20 cellular contexts compared by ENCODE assay signal in genomic region chr2:176152350-176153181, GRCh38. TPM values are rescaled to one million over a fixed set of nuclear protein-coding genes. Genes with fewer than 3 reads are reported as not detected.
DNase-seq lines count a peak whose midpoint lies in the region; ATAC-seq and TF ChIP-seq lines count a peak whose summit lies in the region.
"Had no signal": no experiment of that assay in that cellular context is flagged by ENCODE, and none has a peak within 500 bp of the region (broad histone marks: within the 10 kb centered on the region; RNA-seq: fewer than 3 reads in every experiment).

No MANE protein-coding gene starts in this region.

- no peaks in the 10 kb centered on the region for H3K36me3 ChIP-seq in BE2C
- no peaks in the 10 kb centered on the region for H3K36me3 ChIP-seq in PC-9 (ENCODE audit: low read depth)

- DNase-seq in right cardiac atrium, result no peak
- DNase-seq in left cardiac atrium, result no peak
- peak; percentile 45 for DNase-seq in ecto neural progenitor cell (ENCODE audit: low spot score)
- DNase-seq in mesothelial cell of epicardium (ENCODE audit: low spot score in 2 of 2, unreplicated experiment in 2 of 2), result no peak
- no peak for DNase-seq in BE2C
- DNase-seq in PC-9, result no peak
- DNase-seq in NCI-H1436 treated with DMSO at 0.1 percent for 48 hours (lab: John Stamatoyannopoulos, UW), result no peak
- DNase-seq: activated CD8-positive, alpha-beta memory T cell treated with anti-CD3 and anti-CD28 coated beads for 24 hours; Caco-2; GDM1; NCI-H1930; SIG-M5 had no signal

- ATAC-seq in right cardiac atrium (no peak), left cardiac atrium (no peak), HG03342 (IDR thresholded peaks at IDR 0.05; ENCODE audit: unreplicated experiment) (no peak)
- ATAC-seq: GM12878 had no signal

- H3K79me2 ChIP-seq in PC-9 (ENCODE audit: low read depth), result no peaks in the 10 kb centered on the region

- H3K27me3 ChIP-seq in right cardiac atrium (ENCODE audit: control insufficient read depth, insufficient read depth) (no peaks in the 10 kb centered on the region), BE2C (no peaks in the 10 kb centered on the region), PC-9 (ENCODE audit: insufficient read depth, low read depth) (peaks cover 91% of the 10 kb centered on the region)

- no peak overlapping the region for H2AFZ ChIP-seq in PC-9

- TF ChIP-seq CTCF in mesothelial cell of epicardium (IDR thresholded peaks at IDR 0.05; ENCODE audit: unreplicated experiment), result no peak
- no peak for TF ChIP-seq CTCF in BE2C (IDR thresholded peaks at IDR 0.05; ENCODE audit: low read depth, low read length)
- TF ChIP-seq CTCF in PC-9 (conservative IDR thresholded peaks at IDR 0.05), result no peak

- peak overlapping the region; percentile 31 for H3K4me3 Mint-ChIP-seq in mesothelial cell of epicardium
- H3K4me3 Mint-ChIP-seq: memory B cell had no signal

- no peak overlapping the region for H3K27ac ChIP-seq in right cardiac atrium (ENCODE audit: low read length)
- H3K27ac ChIP-seq in PC-9, result no peak overlapping the region

- H3K9me2 ChIP-seq in PC-9 (ENCODE audit: insufficient read depth), result no peaks in the 10 kb centered on the region

- H3K27ac Mint-ChIP-seq in mesothelial cell of epicardium, result no peak overlapping the region
- H3K27ac Mint-ChIP-seq: activated T-helper 2 cell treated with anti-CD3 and anti-CD28 coated beads, Interferon-gamma antibody, Interleukin-2, Interleukin-4, amounts not matched to agents 10 μg/mL and 5 μg/mL and 100 μg/mL, durations not matched to agents 14 hours and 24 hours and 36 hours; memory B cell had no signal

- peaks cover 3% of the 10 kb centered on the region for H3K4me1 ChIP-seq in right cardiac atrium (ENCODE audit: control insufficient read depth, insufficient read depth, low read length)
- H3K4me1 ChIP-seq in BE2C, result no peaks in the 10 kb centered on the region
- H3K4me1 ChIP-seq in PC-9 (replicated peaks; ENCODE audit: insufficient read depth), result no peaks in the 10 kb centered on the region
- H3K4me1 ChIP-seq: Caco-2 had no signal

- intact Hi-C loops in right cardiac atrium (cut with DNase I), result no loop called here
- intact Hi-C loops in left cardiac atrium (cut with DNase I), result no loop called here
- intact Hi-C loops in PC-9 (cut with micrococcal nuclease; ENCODE audit: unreplicated experiment), result no loop called here

- no peak overlapping the region for H3K4me2 ChIP-seq in PC-9

- H3F3A ChIP-seq in PC-9 (ENCODE audit: insufficient read depth, low read depth), result no peaks in the 10 kb centered on the region

- H3K4me3 ChIP-seq in right cardiac atrium (ENCODE audit: low read length) (peak overlapping the region; percentile 27), BE2C (ENCODE audit: low read depth, low read length) (no peak overlapping the region), PC-9 (no peak overlapping the region)
- H3K4me3 ChIP-seq: GM12878 had no signal

- H3K27me3 Mint-ChIP-seq in mesothelial cell of epicardium (ENCODE audit: low read depth), result peaks cover 97% of the 10 kb centered on the region

- H3K9me3 ChIP-seq in right cardiac atrium (ENCODE audit: control insufficient read depth, low read length), result no peaks in the 10 kb centered on the region
- no peaks in the 10 kb centered on the region for H3K9me3 ChIP-seq in BE2C
- no peaks in the 10 kb centered on the region for H3K9me3 ChIP-seq in PC-9 (ENCODE audit: insufficient read depth, low read depth)
- H3K9me3 ChIP-seq: Caco-2 had no signal

- POLR2A ChIA-PET in PC-9 (lab: Charles Lee; ENCODE audit: unreplicated experiment), result no interaction called here

- no peaks in the 10 kb centered on the region for H3K9me3 Mint-ChIP-seq in mesothelial cell of epicardium
- H3K9me3 Mint-ChIP-seq: activated T-helper 2 cell treated with anti-CD3 and anti-CD28 coated beads, Interferon-gamma antibody, Interleukin-2, Interleukin-4, amounts not matched to agents 10 μg/mL and 5 μg/mL and 100 μg/mL, durations not matched to agents 14 hours and 24 hours and 36 hours had no signal

- peaks cover 9% of the 10 kb centered on the region for H3K4me1 Mint-ChIP-seq in mesothelial cell of epicardium

- no peaks in the 10 kb centered on the region for H4K20me1 ChIP-seq in PC-9 (ENCODE audit: insufficient read depth)

- CTCF ChIA-PET in PC-9 (lab: Charles Lee), result no interaction called here

- peaks cover 2% of the 10 kb centered on the region for H3K36me3 Mint-ChIP-seq in mesothelial cell of epicardium

- no TSS peak for BruUV-seq in PC-9 (replicated peaks; lab: Mats Ljungman, UMichigan)

- WGBS in right cardiac atrium, result 16% methylated on average over 48 of the region's 48 CpGs

RNA-seq across cellular contexts. Expression of gene HOXD4, which starts 1.2 kb away (rescaled TPM):
- total RNA-seq in right cardiac atrium, result not detected
- 0.29 TPM for polyA plus RNA-seq in right cardiac atrium
- total RNA-seq in left cardiac atrium, result under 1 TPM; 0.29 to 0.53 TPM
- total RNA-seq in mesothelial cell of epicardium, result 0.67 to 1.4 TPM (median 1.3 TPM) in 3 replicates
- 3.7 TPM for polyA plus RNA-seq in BE2C (2012; ENCODE audit: insufficient read depth, insufficient read length, low read depth)
- not detected in 2 replicates for total RNA-seq in PC-9 (2021)
- total RNA-seq: activated T-helper 2 cell treated with anti-CD3 and anti-CD28 coated beads, Interferon-gamma antibody, Interleukin-2, Interleukin-4, amounts not matched to agents 10 μg/mL and 5 μg/mL and 100 μg/mL, durations not matched to agents 14 hours and 24 hours and 36 hours; chondrocyte; GM12878; MCF 10A; NCI-H460; T-helper 2 cell treated with Interferon-gamma antibody and Interleukin-4, amounts not matched to agents 100 ng/mL and 5 ng/mL, for 36 hours had no signal

RNA-seq across cellular contexts. Expression of gene HOXD3, which starts 4.5 kb away (rescaled TPM):
- total RNA-seq in right cardiac atrium, result not detected
- 0.16 TPM for polyA plus RNA-seq in right cardiac atrium
- total RNA-seq in left cardiac atrium, result 1 to 10 TPM in 1 of 2 donors, under 1 TPM in 1; 0.73 to 1.1 TPM
- 0.93 to 1.1 TPM (median 1.1 TPM) in 3 replicates for total RNA-seq in mesothelial cell of epicardium
- 4.3 TPM for polyA plus RNA-seq in BE2C (2012; ENCODE audit: insufficient read depth, insufficient read length, low read depth)
- not detected in 2 replicates for total RNA-seq in PC-9 (2021)
- total RNA-seq: activated T-helper 2 cell treated with anti-CD3 and anti-CD28 coated beads, Interferon-gamma antibody, Interleukin-2, Interleukin-4, amounts not matched to agents 10 μg/mL and 5 μg/mL and 100 μg/mL, durations not matched to agents 14 hours and 24 hours and 36 hours; chondrocyte; GM12878; MCF 10A; NCI-H460; T-helper 2 cell treated with Interferon-gamma antibody and Interleukin-4, amounts not matched to agents 100 ng/mL and 5 ng/mL, for 36 hours had no signal
- polyA plus RNA-seq: GM12878 had no signal

RNA-seq across cellular contexts. Expression of gene HOXD8, which starts 23.1 kb away (rescaled TPM):
- total RNA-seq in right cardiac atrium (under 1 TPM; 0.11 to 0.39 (median 0.28) TPM), left cardiac atrium (1 to 10 TPM; 1.2 to 1.3 TPM), mesothelial cell of epicardium (0.29 to 0.58 TPM (median 0.40 TPM) in 3 replicates), PC-9 (2021) (0.39 and 0.50 TPM in 2 replicates)
- polyA plus RNA-seq in right cardiac atrium, result 0.63 TPM
- polyA plus RNA-seq in BE2C (2012; ENCODE audit: insufficient read depth, insufficient read length, low read depth), result 14.6 TPM
- total RNA-seq: activated T-helper 2 cell treated with anti-CD3 and anti-CD28 coated beads, Interferon-gamma antibody, Interleukin-2, Interleukin-4, amounts not matched to agents 10 μg/mL and 5 μg/mL and 100 μg/mL, durations not matched to agents 14 hours and 24 hours and 36 hours; Caco-2; chondrocyte; GM12878; MCF 10A; T-helper 2 cell treated with Interferon-gamma antibody and Interleukin-4, amounts not matched to agents 100 ng/mL and 5 ng/mL, for 36 hours had no signal
- polyA plus RNA-seq: GM12878 had no signal

RNA-seq across cellular contexts. Expression of gene HOXD9, which starts 30.0 kb away (rescaled TPM):
- total RNA-seq in right cardiac atrium (not detected), left cardiac atrium (under 1 TPM; 0.13 to 0.27 TPM), mesothelial cell of epicardium (0.93 to 1.2 TPM (median 1.1 TPM) in 3 replicates), PC-9 (2021) (not detected in 2 replicates)
- 0.09 TPM for polyA plus RNA-seq in right cardiac atrium
- polyA plus RNA-seq in BE2C (2012; ENCODE audit: insufficient read depth, insufficient read length, low read depth), result 22.9 TPM
- total RNA-seq: activated T-helper 2 cell treated with anti-CD3 and anti-CD28 coated beads, Interferon-gamma antibody, Interleukin-2, Interleukin-4, amounts not matched to agents 10 μg/mL and 5 μg/mL and 100 μg/mL, durations not matched to agents 14 hours and 24 hours and 36 hours; Caco-2; chondrocyte; GM12878; MCF 10A; NCI-H460; T-helper 2 cell treated with Interferon-gamma antibody and Interleukin-4, amounts not matched to agents 100 ng/mL and 5 ng/mL, for 36 hours had no signal
- polyA plus RNA-seq: GM12878 had no signal

RNA-seq across cellular contexts. Expression of gene HOXD1, which starts 35.9 kb away (rescaled TPM):
- total RNA-seq in right cardiac atrium, result not detected
- 0.05 TPM for polyA plus RNA-seq in right cardiac atrium
- total RNA-seq in left cardiac atrium, result under 1 TPM in 1 of 2 donors, not detected in 1; 0.21 TPM
- total RNA-seq in mesothelial cell of epicardium, result not detected in 3 replicates
- 0.45 TPM for polyA plus RNA-seq in BE2C (2012; ENCODE audit: insufficient read depth, insufficient read length, low read depth)
- total RNA-seq in PC-9 (2021), result not detected in 2 replicates
- total RNA-seq: activated T-helper 2 cell treated with anti-CD3 and anti-CD28 coated beads, Interferon-gamma antibody, Interleukin-2, Interleukin-4, amounts not matched to agents 10 μg/mL and 5 μg/mL and 100 μg/mL, durations not matched to agents 14 hours and 24 hours and 36 hours; Caco-2; chondrocyte; GM12878; MCF 10A; NCI-H460; T-helper 2 cell treated with Interferon-gamma antibody and Interleukin-4, amounts not matched to agents 100 ng/mL and 5 ng/mL, for 36 hours had no signal
- polyA plus RNA-seq: GM12878 had no signal
